In the genomic region with DNA sequence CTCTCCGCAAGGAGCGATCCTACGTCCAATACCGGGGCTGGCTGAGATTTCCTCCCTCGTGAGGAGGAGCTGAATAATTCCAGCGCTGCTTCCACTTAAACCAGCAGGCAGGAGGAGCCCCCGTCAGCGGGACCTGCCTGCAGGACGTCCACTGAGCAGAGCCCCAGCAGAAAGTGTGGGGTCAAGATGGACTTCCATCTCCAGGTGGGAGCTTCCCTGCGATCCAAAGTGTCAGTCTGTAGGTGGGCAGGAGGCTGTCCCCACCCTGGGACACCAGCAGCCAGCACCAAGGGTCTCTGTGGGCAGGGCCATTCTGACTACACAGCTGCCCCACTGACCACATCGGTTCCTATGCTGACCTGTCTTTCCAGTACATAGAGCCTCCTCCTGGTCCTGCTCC, we compare ENCODE assay signal across 18 cellular contexts. TPM values are rescaled to one million over a fixed set of nuclear protein-coding genes. Genes with fewer than 3 reads are reported as not detected.
A peak's percentile ranks its signal among the peaks of the same experiment; 100 is the strongest.
DNase-seq lines count a peak whose midpoint lies in the region; ATAC-seq and TF ChIP-seq lines count a peak whose summit lies in the region.
"Had no signal": no experiment of that assay in that cellular context is flagged by ENCODE, and none has a peak within 500 bp of the region (broad histone marks: within the 10 kb centered on the region; RNA-seq: fewer than 3 reads in every experiment).

No MANE protein-coding gene starts in this region.

- DNase-seq in activated naive CD4-positive, alpha-beta T cell treated with anti-CD3 and anti-CD28 coated beads, Interleukin-2, amount 50 U/mL, for 16 hours = peak; percentile 7
- DNase-seq in activated naive CD4-positive, alpha-beta T cell treated with anti-CD3 and anti-CD28 coated beads for 36 hours = no peak
- DNase-seq in NT2/D1 (ENCODE audit: low read depth, low spot score) (no peak), left lung (peak; percentile 11 to 49), posterior vena cava (ENCODE audit: low spot score) (peak; percentile 36), amniotic stem cell (lab: John Stamatoyannopoulos, UW) (no peak), NCI-H82 (lab: John Stamatoyannopoulos, UW) (no peak), HPDE6-E6E7 (ENCODE audit: extremely low spot score) (no peak)
- DNase-seq: H7, NCI-H1417 treated with DMSO at 0.1 percent for 48 hours, NCI-H524, OCI-M1, RPMI8226 had no signal

- intact Hi-C loops in activated naive CD4-positive, alpha-beta T cell treated with anti-CD3 and anti-CD28 coated beads for 36 hours (cut with micrococcal nuclease) = no loop called here
- intact Hi-C loops in left lung (cut with DNase I) (loop anchor here in 1 of 2 donors (5.0 kb wide), 1 partner anchor 79 kb away; no protein-coding TSS in a partner anchor), posterior vena cava (cut with DNase I) (loop anchor here in 1 of 2 donors (5.0 kb wide), 1 partner anchor 84 kb away; no protein-coding TSS in a partner anchor)

- peaks cover 26% of the 10 kb centered on the region for H3K27me3 ChIP-seq in NT2/D1 (ENCODE audit: insufficient read depth, insufficient read length)
- H3K27me3 ChIP-seq in left lung = peaks cover 0 to 60% of the 10 kb centered on the region in 2 donors

- CTCF ChIA-PET in activated naive CD4-positive, alpha-beta T cell treated with anti-CD3 and anti-CD28 coated beads for 36 hours (lab: Charles Lee) = interaction anchor here (6.5 kb wide), 1 partner anchor 80 kb away, joined by 115 read pairs; no protein-coding TSS in a partner anchor

- peak overlapping the region; percentile 27 for H3K9ac ChIP-seq in NT2/D1 (ENCODE audit: insufficient read length, low read depth)

- no peak overlapping the region for H3K4me3 Mint-ChIP-seq in activated naive CD4-positive, alpha-beta T cell treated with anti-CD3 and anti-CD28 coated beads for 36 hours

- H3K9me3 Mint-ChIP-seq in activated naive CD4-positive, alpha-beta T cell treated with anti-CD3 and anti-CD28 coated beads for 36 hours = no peaks in the 10 kb centered on the region
- H3K9me3 Mint-ChIP-seq: IgD-negative memory B cell had no signal

- peaks cover 8% of the 10 kb centered on the region for H3K4me1 Mint-ChIP-seq in activated naive CD4-positive, alpha-beta T cell treated with anti-CD3 and anti-CD28 coated beads for 36 hours (ENCODE audit: low read depth)

- H3K9me3 ChIP-seq in NT2/D1 (ENCODE audit: insufficient read depth, low read length) (no peaks in the 10 kb centered on the region), left lung (no peaks in the 10 kb centered on the region)
- H3K9me3 ChIP-seq: A549 had no signal

- H3K36me3 ChIP-seq in NT2/D1 (ENCODE audit: insufficient read depth, insufficient read length, low read length) (no peaks in the 10 kb centered on the region), left lung (no peaks in the 10 kb centered on the region)

- H3K27ac ChIP-seq in left lung = no peak overlapping the region
- H3K27ac ChIP-seq: A549 had no signal

- H3K4me3 ChIP-seq in NT2/D1 (ENCODE audit: insufficient read length, low read depth) = no peak overlapping the region
- no peak overlapping the region for H3K4me3 ChIP-seq in left lung
- H3K4me3 ChIP-seq: A549, GM12878 had no signal

- no peak overlapping the region for H3K27ac Mint-ChIP-seq in activated naive CD4-positive, alpha-beta T cell treated with anti-CD3 and anti-CD28 coated beads for 36 hours
- H3K27ac Mint-ChIP-seq: IgD-negative memory B cell had no signal

- no peaks in the 10 kb centered on the region for H3K36me3 Mint-ChIP-seq in activated naive CD4-positive, alpha-beta T cell treated with anti-CD3 and anti-CD28 coated beads for 36 hours (ENCODE audit: low read depth)
- H3K36me3 Mint-ChIP-seq: IgD-negative memory B cell had no signal

- H3K4me1 ChIP-seq in NT2/D1 (ENCODE audit: insufficient read depth, insufficient read length) (peaks cover 19% of the 10 kb centered on the region), left lung (peaks cover 0 to 7% of the 10 kb centered on the region in 2 donors)

- no peaks in the 10 kb centered on the region for H3K27me3 Mint-ChIP-seq in activated naive CD4-positive, alpha-beta T cell treated with anti-CD3 and anti-CD28 coated beads for 36 hours (ENCODE audit: low read depth)

- no peak for ATAC-seq in left lung
- ATAC-seq: A549, GM12878 had no signal

- no peak for TF ChIP-seq CTCF in left lung (IDR thresholded peaks at IDR 0.05)

RNA-seq across cellular contexts. Expression of a gene that starts 0.5 kb away (rescaled TPM):
- total RNA-seq in activated naive CD4-positive, alpha-beta T cell treated with anti-CD3 and anti-CD28 coated beads for 36 hours = not detected
- total RNA-seq in left lung = not detected
- not detected for total RNA-seq in posterior vena cava
- total RNA-seq: G401, GM12878, H7, LHCN-M2 had no signal

RNA-seq across cellular contexts. Expression of a gene that starts 4.8 kb away (rescaled TPM):
- total RNA-seq in activated naive CD4-positive, alpha-beta T cell treated with anti-CD3 and anti-CD28 coated beads for 36 hours = 10 to 100 TPM; 84.5 to 91.3 TPM
- total RNA-seq in left lung (100 to 1,000 TPM; 108 to 146 TPM), posterior vena cava (100 to 1,000 TPM in 1 of 2 donors, 10 to 100 TPM in 1; 93.3 to 127 TPM)

Comparison
In these comparisons a context has a peak if more than half of its experiments do, and no peak if none do; other contexts are left out.
1. DNase-seq: peak in activated naive CD4-positive, alpha-beta T cell treated with anti-CD3 and anti-CD28 coated beads, Interleukin-2, amount 50 U/mL, for 16 hours (single experiment), left lung (2 of 2) and posterior vena cava (single experiment); none in activated naive CD4-positive, alpha-beta T cell treated with anti-CD3 and anti-CD28 coated beads for 36 hours (single experiment), NT2/D1 (single experiment), amniotic stem cell (single experiment), NCI-H82 (single experiment) and HPDE6-E6E7 (single experiment).